In genomic region chr14:95535226-95536021, GRCh38 we compare ENCODE assay signal across 3 cellular contexts.
TF ChIP-seq lines count a peak whose summit lies in the region.

No MANE protein-coding gene starts in this region.

TF ChIP-seq in A549, 52 proteins besides CTCF, POLR2A, EP300 and RAD21:
- peak; percentile 25; the same call in 1 of the 2 replicates for TF ChIP-seq PHF8 (IDR thresholded peaks at IDR 0.05; ENCODE audit: borderline replicate concordance, low read depth)
- TF ChIP-seq FOSL2 (IDR thresholded peaks at IDR 0.05) = no peak
- no peak for TF ChIP-seq FOSL2 (CRISPR knock-in tag; IDR thresholded peaks at IDR 0.05)
- TF ChIP-seq CBX2 (IDR thresholded peaks at IDR 0.05; ENCODE audit: borderline replicate concordance, low read depth) = no peak
- TF ChIP-seq, protein P1, sequence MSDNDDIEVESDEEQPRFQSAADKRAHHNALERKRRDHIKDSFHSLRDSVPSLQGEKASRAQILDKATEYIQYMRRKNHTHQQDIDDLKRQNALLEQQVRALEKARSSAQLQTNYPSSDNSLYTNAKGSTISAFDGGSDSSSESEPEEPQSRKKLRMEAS (IDR thresholded peaks at IDR 0.05) = 0 out of 2 replicates have a peak, but pooled peaks have one; percentile 14

TF ChIP-seq in IMR-90, 13 proteins besides CTCF, POLR2A, EP300 and RAD21:
- no peak for TF ChIP-seq USF2 (IDR thresholded peaks at IDR 0.05; ENCODE audit: low read depth, low read length)
- no peak for TF ChIP-seq CEBPB (IDR thresholded peaks at IDR 0.05; ENCODE audit: low read depth, low read length)
- TF ChIP-seq MAZ (IDR thresholded peaks at IDR 0.05; ENCODE audit: borderline replicate concordance, low read depth, low read length) = no peak
- TF ChIP-seq SMC3 (IDR thresholded peaks at IDR 0.05; ENCODE audit: low read depth, low read length) = no peak
- TF ChIP-seq CHD1 (IDR thresholded peaks at IDR 0.05; ENCODE audit: low read depth, low read length) = no peak
- no peak for TF ChIP-seq MAFK (IDR thresholded peaks at IDR 0.05; ENCODE audit: low read depth, low read length)
- TF ChIP-seq RFX5 (IDR thresholded peaks at IDR 0.05; ENCODE audit: low read depth, low read length) = no peak
- TF ChIP-seq ELK1 (IDR thresholded peaks at IDR 0.05; ENCODE audit: borderline replicate concordance, low read depth, low read length) = no peak
- TF ChIP-seq FOS (IDR thresholded peaks at IDR 0.05; ENCODE audit: low read depth, low read length) = no peak
- no peak for TF ChIP-seq MXI1 (IDR thresholded peaks at IDR 0.05; ENCODE audit: borderline replicate concordance, low read depth, low read length)
- TF ChIP-seq NFE2L2 (IDR thresholded peaks at IDR 0.05; ENCODE audit: low read depth, low read length) = no peak

TF ChIP-seq in HEK293T, 16 proteins besides CTCF, POLR2A, EP300 and RAD21:
- TF ChIP-seq SP1 (IDR thresholded peaks at IDR 0.05) (no peak), L3MBTL2 (conservative IDR thresholded peaks at IDR 0.05) (no peak), FOXA1 (IDR thresholded peaks at IDR 0.05) (no peak), BHLHE40 (IDR thresholded peaks at IDR 0.05; ENCODE audit: borderline replicate concordance) (no peak), ZNF384 (IDR thresholded peaks at IDR 0.05) (no peak), FOXM1 (IDR thresholded peaks at IDR 0.05; ENCODE audit: borderline replicate concordance) (no peak), HDGF (IDR thresholded peaks at IDR 0.05; ENCODE audit: borderline replicate concordance) (no peak), ARNT (IDR thresholded peaks at IDR 0.05) (no peak), LEF1 (IDR thresholded peaks at IDR 0.05; ENCODE audit: borderline replicate concordance) (no peak), ELF4 (IDR thresholded peaks at IDR 0.05) (no peak)
